21 cellular contexts compared by ENCODE assay signal in the genomic region with DNA sequence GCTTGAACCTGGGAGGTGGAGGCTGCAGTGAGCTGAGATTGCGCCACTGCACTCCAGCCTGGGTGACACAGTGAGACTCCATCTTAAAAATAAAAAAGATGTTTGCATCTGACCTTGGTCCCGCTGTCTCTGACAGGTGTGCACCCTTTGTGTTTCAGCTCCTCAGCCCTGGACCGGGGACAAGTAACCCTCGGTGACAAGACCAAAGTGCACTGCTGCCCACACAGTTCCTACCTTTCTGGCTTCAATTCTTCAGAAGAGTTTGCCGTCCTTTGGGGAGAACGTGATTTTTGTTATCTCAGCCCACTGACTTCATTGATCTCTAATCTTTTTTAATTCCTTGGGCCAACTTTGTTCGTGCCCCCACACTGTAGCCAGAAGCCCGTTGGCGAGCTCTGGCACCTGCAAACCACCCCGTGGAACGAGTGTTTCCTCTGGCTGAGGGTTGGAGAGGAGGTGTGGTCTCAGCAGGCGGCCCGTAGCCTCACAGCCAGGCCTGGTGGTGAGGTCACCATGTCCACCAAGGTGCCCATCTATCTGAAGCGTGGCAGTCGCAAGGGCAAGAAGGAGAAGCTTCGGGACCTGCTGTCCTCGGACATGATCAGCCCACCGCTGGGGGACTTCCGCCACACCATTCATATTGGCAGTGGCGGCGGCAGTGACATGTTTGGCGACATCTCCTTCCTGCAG. TPM values are rescaled to one million over a fixed set of nuclear protein-coding genes. Genes with fewer than 3 reads are reported as not detected.
DNase-seq lines count a peak whose midpoint lies in the region; ATAC-seq, FAIRE-seq and TF ChIP-seq lines count a peak whose summit lies in the region.
"Had no signal": no experiment of that assay in that cellular context is flagged by ENCODE, and none has a peak within 500 bp of the region (broad histone marks: within the 10 kb centered on the region; RNA-seq: fewer than 3 reads in every experiment).

No MANE protein-coding gene starts in this region.

- no peaks in the 10 kb centered on the region for H3K23me2 ChIP-seq in H1 (ENCODE audit: low read depth, low read length)

- H4K8ac ChIP-seq in H1 (ENCODE audit: extremely low read depth, insufficient read depth, low read length): no peak overlapping the region
- H4K8ac ChIP-seq in mesenchymal stem cell (ENCODE audit: low read length): peak overlapping the region; percentile 4

- no peak overlapping the region for H4K91ac ChIP-seq in H1 (replicated peaks; ENCODE audit: insufficient read length, low read length)
- H4K91ac ChIP-seq in mesenchymal stem cell (ENCODE audit: low read length): no peak overlapping the region

- no peak for DNase-seq in activated T-cell treated with anti-CD3 and anti-CD28 coated beads, Interleukin-2, amount 50 U/mL, for 24 hours
- no peak for DNase-seq in activated T-cell treated with anti-CD3 and anti-CD28 coated beads for 4 hours
- no peak for DNase-seq in H1 (ENCODE audit: low read depth in 1 of 2, low spot score in 2 of 2)
- no peak for DNase-seq in mesenchymal stem cell
- no peak for DNase-seq in upper lobe of left lung
- no peak for DNase-seq in ascending aorta (ENCODE audit: low spot score in 2 of 2)
- DNase-seq: CD8-positive, alpha-beta T cell; COR-L47; DMS153; DMS79 treated with DMSO at 0.1 percent for 48 hours; EL; HCEC 1CT had no signal

- H3K79me1 ChIP-seq in H1 (ENCODE audit: low read depth, low read length) (peaks cover 12% of the 10 kb centered on the region), mesenchymal stem cell (replicated peaks; ENCODE audit: low read length, poor library complexity, severe bottlenecking) (peaks cover 21% of the 10 kb centered on the region)

- H3K9me3 ChIP-seq in H1 (ENCODE audit: insufficient read depth in 2 of 2, low read depth in 1 of 2, low read length in 1 of 2) (no peaks in the 10 kb centered on the region), mesenchymal stem cell (ENCODE audit: control insufficient read depth, low read length) (no peaks in the 10 kb centered on the region), upper lobe of left lung (no peaks in the 10 kb centered on the region), ascending aorta (no peaks in the 10 kb centered on the region)

- no peak for TF ChIP-seq RAD21 in H1 (IDR thresholded peaks at IDR 0.05 in 1 of 2, conservative IDR thresholded peaks at IDR 0.05 in 1 of 2; ENCODE audit: low read depth in 2 of 2, low read length in 2 of 2)

- H3K9me3 Mint-ChIP-seq in activated T-cell treated with anti-CD3 and anti-CD28 coated beads, Interleukin-2, amount 50 U/mL, for 24 hours: no peaks in the 10 kb centered on the region
- H3K9me3 Mint-ChIP-seq: CD8-positive, alpha-beta T cell had no signal

- TF ChIP-seq POLR2A in H1 (IDR thresholded peaks at IDR 0.05; ENCODE audit: control extremely low read depth in 1 of 2, low read depth in 2 of 2, low read length in 2 of 2) (no peak), upper lobe of left lung (IDR thresholded peaks at IDR 0.05) (no peak)

- H3K56ac ChIP-seq in H1 (replicated peaks; ENCODE audit: insufficient read length, low read depth, low read length): no peak overlapping the region

- no peak overlapping the region for H2BK20ac ChIP-seq in H1 (ENCODE audit: low read length)

- H3K23ac ChIP-seq in H1 (ENCODE audit: insufficient read length) (no peak overlapping the region), mesenchymal stem cell (ENCODE audit: low read length in 2 of 2) (peak overlapping the region in 1 of 2 experiments; percentile 43)

- H3K9ac ChIP-seq in H1 (replicated peaks in 1 of 4; ENCODE audit: extremely low read depth in 1 of 4, low read depth in 3 of 4, low read length in 3 of 4) (no peak overlapping the region), mesenchymal stem cell (ENCODE audit: low read length) (peak overlapping the region; percentile 34)

- peaks cover 7% of the 10 kb centered on the region for H3K4me1 Mint-ChIP-seq in activated T-cell treated with anti-CD3 and anti-CD28 coated beads, Interleukin-2, amount 50 U/mL, for 24 hours (ENCODE audit: low read depth)

- H3K4me3 Mint-ChIP-seq in activated T-cell treated with anti-CD3 and anti-CD28 coated beads, Interleukin-2, amount 50 U/mL, for 24 hours: no peak overlapping the region
- H3K4me3 Mint-ChIP-seq: CD14-positive monocyte; CD8-positive, alpha-beta T cell had no signal

- H2AFZ ChIP-seq in H1 (ENCODE audit: low read length): no peak overlapping the region
- no peak overlapping the region for H2AFZ ChIP-seq in mesenchymal stem cell (ENCODE audit: low read depth, low read length)

- H2BK5ac ChIP-seq in H1 (ENCODE audit: low read depth, low read length) (no peak overlapping the region), mesenchymal stem cell (ENCODE audit: low read depth, low read length, poor library complexity, severe bottlenecking) (no peak overlapping the region)

- H2AK5ac ChIP-seq in H1 (ENCODE audit: low read depth, low read length) (no peak overlapping the region), mesenchymal stem cell (ENCODE audit: low read length, severe bottlenecking) (no peak overlapping the region)

- H3K4me1 ChIP-seq in H1 (replicated peaks in 1 of 4; ENCODE audit: control insufficient read depth in 3 of 4, insufficient read depth in 4 of 4, low read length in 3 of 4) (peaks cover 0 to 13% (median 10%) of the 10 kb centered on the region in 4 experiments; a peak in 6 of 7 replicates), mesenchymal stem cell (ENCODE audit: control insufficient read depth, insufficient read depth, low read depth, low read length) (peaks cover 19% of the 10 kb centered on the region), upper lobe of left lung (peaks cover 23 to 59% (median 41%) of the 10 kb centered on the region in 4 donors), ascending aorta (peaks cover 0 to 11% of the 10 kb centered on the region in 2 donors)

- H2BK120ac ChIP-seq in H1 (replicated peaks; ENCODE audit: low read depth, low read length) (no peak overlapping the region), mesenchymal stem cell (ENCODE audit: low read depth, low read length) (no peak overlapping the region)

- POLR2A ChIA-PET in H1 (lab: Charles Lee; ENCODE audit: partially characterized antibody): interaction anchor here (0.7 to 20.9 kb wide), 5 partner anchors 8 to 52 kb away, joined by 3 to 208 read pairs (median 3); a partner anchor contains a TSS

- intact Hi-C loops in ascending aorta (cut with DNase I): no loop called here

- peaks cover 0 to 16% of the 10 kb centered on the region in 2 experiments; a peak in 2 of 4 replicates for H3K79me2 ChIP-seq in H1 (ENCODE audit: control insufficient read depth in 1 of 2, insufficient read depth in 2 of 2, low read length in 2 of 2)

- no peak overlapping the region for H2BK12ac ChIP-seq in H1 (ENCODE audit: low read depth, low read length)
- H2BK12ac ChIP-seq in mesenchymal stem cell (ENCODE audit: low read length in 2 of 2): no peak overlapping the region

- H3K27ac ChIP-seq in H1 (ENCODE audit: low read depth, low read length) (no peak overlapping the region), mesenchymal stem cell (ENCODE audit: low read length, poor library complexity, severe bottlenecking) (no peak overlapping the region), upper lobe of left lung (peak overlapping the region in 3 of 4 donors; percentile 17 to 42 (median 39)), ascending aorta (no peak overlapping the region)
- H3K27ac ChIP-seq: 22Rv1, HL-60 had no signal

- 97% methylated on average over 22 of the region's 22 CpGs; no CpG with 5 or more reads in 1 of the 2 experiments for WGBS in H1 (ENCODE audit: extremely low coverage in 1 of 2, insufficient coverage in 1 of 2, insufficient read length in 1 of 2, insufficient replicate concordance in 2 of 2, low coverage in 1 of 2, low lambda C conversion rate in 2 of 2, missing lambda C conversion rate in 1 of 2), 2 experiments
- WGBS in mesenchymal stem cell: 94% methylated on average over 22 of the region's 22 CpGs
- WGBS in upper lobe of left lung, 2 donors: 77 to 80% methylated on average over 17 to 21 of the region's 22 CpGs

- peak overlapping the region; percentile 33 for H3K27ac Mint-ChIP-seq in activated T-cell treated with anti-CD3 and anti-CD28 coated beads, Interleukin-2, amount 50 U/mL, for 24 hours
- H3K27ac Mint-ChIP-seq: CD8-positive, alpha-beta T cell had no signal

- peaks cover 0 to 17% (median 7%) of the 10 kb centered on the region in 4 experiments; a peak in 7 of 8 replicates for H3K36me3 ChIP-seq in H1 (ENCODE audit: control insufficient read depth in 2 of 4, insufficient read depth in 4 of 4, low read length in 3 of 4)
- H3K36me3 ChIP-seq in mesenchymal stem cell (ENCODE audit: control insufficient read depth in 1 of 2, insufficient read depth in 2 of 2, low read depth in 1 of 2, low read length in 2 of 2): peaks cover 36 to 50% of the 10 kb centered on the region in 2 experiments
- peaks cover 4 to 37% (median 23%) of the 10 kb centered on the region in 4 donors for H3K36me3 ChIP-seq in upper lobe of left lung
- H3K36me3 ChIP-seq in ascending aorta: peaks cover 7 to 16% of the 10 kb centered on the region in 2 donors

- H3K36me3 Mint-ChIP-seq in activated T-cell treated with anti-CD3 and anti-CD28 coated beads, Interleukin-2, amount 50 U/mL, for 24 hours (ENCODE audit: low read depth): peaks cover 2% of the 10 kb centered on the region
- H3K36me3 Mint-ChIP-seq: CD8-positive, alpha-beta T cell had no signal

- CTCF ChIA-PET in H1 (lab: Charles Lee; ENCODE audit: partially characterized antibody): interaction anchor here (0.9 to 52.8 kb wide), 5 partner anchors 9 to 35 kb away, joined by 3 to 1179 read pairs (median 4); a partner anchor contains a TSS

- H3K4ac ChIP-seq in H1 (replicated peaks; ENCODE audit: insufficient read length, low read depth, low read length) (peak overlapping the region; percentile 72), mesenchymal stem cell (ENCODE audit: low read depth in 1 of 2, low read length in 2 of 2) (no peak overlapping the region)

- no peak for FAIRE-seq in H1 (lab: Jason Lieb, UNC)
- FAIRE-seq: D721Med, G401.6, GM12892, GM19239 had no signal

- H3K27me3 Mint-ChIP-seq in activated T-cell treated with anti-CD3 and anti-CD28 coated beads, Interleukin-2, amount 50 U/mL, for 24 hours: peaks cover 10% of the 10 kb centered on the region

- H2BK15ac ChIP-seq in H1 (ENCODE audit: low read length) (no peak overlapping the region), mesenchymal stem cell (ENCODE audit: low read depth, poor library complexity, severe bottlenecking) (no peak overlapping the region)

- H4K5ac ChIP-seq in H1 (ENCODE audit: insufficient read length, low read depth, low read length): no peak overlapping the region

- TF ChIP-seq CTCF in H1 (IDR thresholded peaks at IDR 0.05; ENCODE audit: control extremely low read depth in 1 of 3, insufficient read depth in 1 of 3, low read depth in 1 of 3, low read length in 3 of 3) (no peak), upper lobe of left lung (IDR thresholded peaks at IDR 0.05) (no peak), ascending aorta (IDR thresholded peaks at IDR 0.05) (no peak)

- H4K20me1 ChIP-seq in H1 (replicated peaks in 1 of 2; ENCODE audit: control insufficient read depth in 1 of 2, insufficient read depth in 2 of 2, low read length in 2 of 2): peaks cover 9 to 16% of the 10 kb centered on the region in 2 experiments

- ATAC-seq in upper lobe of left lung (ENCODE audit: low FRiP score in 2 of 2): no peak
- ATAC-seq in HG03342 (IDR thresholded peaks at IDR 0.05; ENCODE audit: unreplicated experiment): no peak
- ATAC-seq in HG02973 (IDR thresholded peaks at IDR 0.05; ENCODE audit: unreplicated experiment): no peak
- ATAC-seq: CD8-positive, alpha-beta T cell had no signal

- no peak overlapping the region for H3K18ac ChIP-seq in H1 (ENCODE audit: extremely low read depth, low read length)
- no peak overlapping the region for H3K18ac ChIP-seq in mesenchymal stem cell (ENCODE audit: low read depth in 1 of 2, low read length in 2 of 2)

- no peaks in the 10 kb centered on the region for H3K27me3 ChIP-seq in H1 (replicated peaks in 1 of 4; ENCODE audit: control insufficient read depth in 3 of 4, extremely low read depth in 1 of 4, insufficient read depth in 3 of 4, low read length in 3 of 4)
- H3K27me3 ChIP-seq in mesenchymal stem cell (ENCODE audit: control insufficient read depth in 1 of 2, insufficient read depth in 1 of 2, low read length in 2 of 2): no peaks in the 10 kb centered on the region
- H3K27me3 ChIP-seq in upper lobe of left lung: no peaks in the 10 kb centered on the region
- H3K27me3 ChIP-seq in ascending aorta: no peaks in the 10 kb centered on the region

- H3K4me3 ChIP-seq in H1 (ENCODE audit: extremely low read depth in 1 of 4, insufficient read depth in 2 of 4, low read depth in 3 of 4, low read length in 4 of 4): no peak overlapping the region
- H3K4me3 ChIP-seq in mesenchymal stem cell (ENCODE audit: insufficient read depth in 1 of 2, low read depth in 1 of 2, low read length in 2 of 2): no peak overlapping the region
- no peak overlapping the region for H3K4me3 ChIP-seq in upper lobe of left lung
- no peak overlapping the region for H3K4me3 ChIP-seq in ascending aorta

- no peak overlapping the region for H3K14ac ChIP-seq in H1 (ENCODE audit: insufficient read length)
- H3K14ac ChIP-seq in mesenchymal stem cell (ENCODE audit: low read length in 2 of 2): no peak overlapping the region

- TF ChIP-seq EP300 in H1 (IDR thresholded peaks at IDR 0.05; ENCODE audit: borderline replicate concordance in 1 of 2, low read depth in 2 of 2, low read length in 2 of 2) (no peak), upper lobe of left lung (IDR thresholded peaks at IDR 0.05) (no peak)

- H3K4me2 ChIP-seq in H1 (ENCODE audit: insufficient read depth in 1 of 2, low read depth in 2 of 2, low read length in 2 of 2): no peak overlapping the region
- no peak overlapping the region for H3K4me2 ChIP-seq in mesenchymal stem cell (ENCODE audit: low read length, poor library complexity, severe bottlenecking)

RNA-seq across cellular contexts. Expression of a gene that starts 5.9 kb away (rescaled TPM):
- total RNA-seq in H1 (2021; fragmentation: NEBNext Ultra II Directional; extraction: Animal tissue kit (Norgen Biotek cat#: 25700)): 11.7 and 11.8 TPM in 2 replicates
- polyA plus RNA-seq in H1 (2011; rRNA removed): 13.3 and 19.4 TPM in 2 replicates
- 4.6 TPM for polyA plus RNA-seq in H1 (2011; cell fraction: cytosol; rRNA removed)
- 14.3 TPM for polyA plus RNA-seq in H1 (2011; cell fraction: nucleus; rRNA removed)
- polyA plus RNA-seq in H1 (2012, experiment 1 of 2): 10.0 to 13.0 TPM (median 12.5 TPM) in 4 replicates
- polyA plus RNA-seq in H1 (2012, experiment 2 of 2): 11.2 TPM
- 11.6 TPM for polyA plus RNA-seq in H1 (2013, experiment 1 of 2)
- 13.0 TPM for polyA plus RNA-seq in H1 (2013, experiment 2 of 2)
- 5.2 and 18.4 TPM in 2 replicates for polyA minus RNA-seq in H1 (2011; rRNA and poly(A)+ RNA removed)
- 5.3 TPM for polyA minus RNA-seq in H1 (2011; cell fraction: cytosol; rRNA and poly(A)+ RNA removed)
- 21.8 TPM for polyA minus RNA-seq in H1 (2011; cell fraction: nucleus; rRNA and poly(A)+ RNA removed)
- polyA plus RNA-seq in mesenchymal stem cell (2013, experiment 1 of 2): 22.3 TPM
- 21.3 TPM for polyA plus RNA-seq in mesenchymal stem cell (2013, experiment 2 of 2)
- total RNA-seq in upper lobe of left lung: 10 to 100 TPM in 5 of 6 donors, 1 to 10 TPM in 1; 7.7 to 45.2 (median 14.6) TPM
- total RNA-seq in ascending aorta: 20.6 TPM

RNA-seq across cellular contexts. Expression of a gene that starts 13.1 kb away (rescaled TPM):
- 67.2 and 79.2 TPM in 2 replicates for total RNA-seq in H1 (2021; fragmentation: NEBNext Ultra II Directional; extraction: Animal tissue kit (Norgen Biotek cat#: 25700))
- polyA plus RNA-seq in H1 (2011; rRNA removed): 53.6 and 88.1 TPM in 2 replicates
- 54.2 TPM for polyA plus RNA-seq in H1 (2011; cell fraction: cytosol; rRNA removed)
- 92.9 TPM for polyA plus RNA-seq in H1 (2011; cell fraction: nucleus; rRNA removed)
- polyA plus RNA-seq in H1 (2012, experiment 1 of 2): 54.9 to 59.5 TPM (median 58.3 TPM) in 4 replicates
- polyA plus RNA-seq in H1 (2012, experiment 2 of 2): 59.4 TPM
- 59.5 TPM for polyA plus RNA-seq in H1 (2013, experiment 1 of 2)
- polyA plus RNA-seq in H1 (2013, experiment 2 of 2): 55.5 TPM
- 39.9 and 69.2 TPM in 2 replicates for polyA minus RNA-seq in H1 (2011; rRNA and poly(A)+ RNA removed)
- 31.1 TPM for polyA minus RNA-seq in H1 (2011; cell fraction: cytosol; rRNA and poly(A)+ RNA removed)
- 38.0 TPM for polyA minus RNA-seq in H1 (2011; cell fraction: nucleus; rRNA and poly(A)+ RNA removed)
- polyA plus RNA-seq in mesenchymal stem cell (2013, experiment 1 of 2): 52.4 TPM
- polyA plus RNA-seq in mesenchymal stem cell (2013, experiment 2 of 2): 46.0 TPM
- 10 to 100 TPM; 32.1 to 68.1 (median 54.7) TPM for total RNA-seq in upper lobe of left lung
- 70.9 TPM for total RNA-seq in ascending aorta

RNA-seq across cellular contexts. Expression of a gene that starts 34.0 kb away (rescaled TPM):
- 0.88 and 1.3 TPM in 2 replicates for total RNA-seq in H1 (2021; fragmentation: NEBNext Ultra II Directional; extraction: Animal tissue kit (Norgen Biotek cat#: 25700))
- polyA plus RNA-seq in H1 (2011; rRNA removed): 1.1 TPM in 2 replicates
- 1.3 TPM for polyA plus RNA-seq in H1 (2011; cell fraction: cytosol; rRNA removed)
- polyA plus RNA-seq in H1 (2011; cell fraction: nucleus; rRNA removed): 1.4 TPM
- polyA plus RNA-seq in H1 (2012, experiment 1 of 2): 0.97 to 1.5 TPM (median 1.1 TPM) in 4 replicates
- polyA plus RNA-seq in H1 (2012, experiment 2 of 2): 1.4 TPM
- polyA plus RNA-seq in H1 (2013, experiment 1 of 2): 1.1 TPM
- polyA plus RNA-seq in H1 (2013, experiment 2 of 2): 1.2 TPM
- 0.61 and 0.88 TPM in 2 replicates for polyA minus RNA-seq in H1 (2011; rRNA and poly(A)+ RNA removed)
- 1.2 TPM for polyA minus RNA-seq in H1 (2011; cell fraction: cytosol; rRNA and poly(A)+ RNA removed)
- 2.3 TPM for polyA minus RNA-seq in H1 (2011; cell fraction: nucleus; rRNA and poly(A)+ RNA removed)
- polyA plus RNA-seq in mesenchymal stem cell (2013, experiment 1 of 2): 0.06 TPM
- 0.05 TPM for polyA plus RNA-seq in mesenchymal stem cell (2013, experiment 2 of 2)
- total RNA-seq in upper lobe of left lung (under 1 TPM in 4 of 6 donors, not detected in 2; 0.15 to 0.51 (median 0.35) TPM), ascending aorta (not detected)

RNA-seq across cellular contexts. Expression of a gene that starts 58.8 kb away (rescaled TPM):
- 31.2 and 34.6 TPM in 2 replicates for total RNA-seq in H1 (2021; fragmentation: NEBNext Ultra II Directional; extraction: Animal tissue kit (Norgen Biotek cat#: 25700))
- 48.1 and 55.9 TPM in 2 replicates for polyA plus RNA-seq in H1 (2011; rRNA removed)
- polyA plus RNA-seq in H1 (2011; cell fraction: cytosol; rRNA removed): 49.0 TPM
- 52.8 TPM for polyA plus RNA-seq in H1 (2011; cell fraction: nucleus; rRNA removed)
- polyA plus RNA-seq in H1 (2012, experiment 1 of 2): 28.2 to 35.6 TPM (median 32.2 TPM) in 4 replicates
- 17.1 TPM for polyA plus RNA-seq in H1 (2012, experiment 2 of 2)
- 13.1 TPM for polyA plus RNA-seq in H1 (2013, experiment 1 of 2)
- 10.8 TPM for polyA plus RNA-seq in H1 (2013, experiment 2 of 2)
- 95.6 and 117 TPM in 2 replicates for polyA minus RNA-seq in H1 (2011; rRNA and poly(A)+ RNA removed)
- 36.3 TPM for polyA minus RNA-seq in H1 (2011; cell fraction: cytosol; rRNA and poly(A)+ RNA removed)
- 67.8 TPM for polyA minus RNA-seq in H1 (2011; cell fraction: nucleus; rRNA and poly(A)+ RNA removed)
- polyA plus RNA-seq in mesenchymal stem cell (2013, experiment 1 of 2): 2.6 TPM
- polyA plus RNA-seq in mesenchymal stem cell (2013, experiment 2 of 2): 3.4 TPM
- 10 to 100 TPM in 3 of 6 donors, 1 to 10 TPM in 3; 6.0 to 19.9 (median 8.7) TPM for total RNA-seq in upper lobe of left lung
- 27.4 TPM for total RNA-seq in ascending aorta

Comparison
In these comparisons a context has a peak if more than half of its experiments do, and no peak if none do; other contexts are left out.
1. H3K27ac ChIP-seq: peak in upper lobe of left lung (3 of 4); none in H1 (single experiment), mesenchymal stem cell (single experiment) and ascending aorta (0 of 2).